ENCODE assay signal across 18 cellular contexts in genomic region chr7:27112361-27112760, GRCh38. TPM values are rescaled to one million over a fixed set of nuclear protein-coding genes. Genes with fewer than 3 reads are reported as not detected.
A peak's percentile ranks its signal among the peaks of the same experiment; 100 is the strongest.
DNase-seq lines count a peak whose midpoint lies in the region; ATAC-seq and TF ChIP-seq lines count a peak whose summit lies in the region.
"Had no signal": no experiment of that assay in that cellular context is flagged by ENCODE, and none has a peak within 500 bp of the region (broad histone marks: within the 10 kb centered on the region; RNA-seq: fewer than 3 reads in every experiment).

No MANE protein-coding gene starts in this region.

- peak overlapping the region; percentile 72 for H3K27ac Mint-ChIP-seq in Calu3 (ENCODE audit: unreplicated experiment)
- H3K27ac Mint-ChIP-seq: activated CD8-positive, alpha-beta memory T cell treated with anti-CD3 and anti-CD28 coated beads, Interleukin-2, amount 10 ng/mL, durations not matched to agents 7 days and 5 days; activated naive CD4-positive, alpha-beta T cell treated with anti-CD3 and anti-CD28 coated beads, Interleukin-2, amount 50 U/mL, for 72 hours; WTC11 had no signal

- no peaks in the 10 kb centered on the region for H3K36me3 ChIP-seq in breast epithelium
- H3K36me3 ChIP-seq in left lung = no peaks in the 10 kb centered on the region
- H3K36me3 ChIP-seq in skeletal muscle satellite cell (ENCODE audit: insufficient read depth, low read length) = peaks cover 11% of the 10 kb centered on the region

- H3K9me3 Mint-ChIP-seq in Calu3 (ENCODE audit: low read depth, unreplicated experiment) = no peaks in the 10 kb centered on the region
- H3K9me3 Mint-ChIP-seq: activated naive CD4-positive, alpha-beta T cell treated with anti-CD3 and anti-CD28 coated beads, Interleukin-2, amount 50 U/mL, for 72 hours; WTC11 had no signal

- H3K9me3 ChIP-seq in breast epithelium = no peaks in the 10 kb centered on the region
- no peaks in the 10 kb centered on the region for H3K9me3 ChIP-seq in left lung
- H3K9me3 ChIP-seq in skeletal muscle satellite cell (replicated peaks; ENCODE audit: low read length) = no peaks in the 10 kb centered on the region

- peaks cover 49% of the 10 kb centered on the region for H3K4me1 Mint-ChIP-seq in Calu3 (ENCODE audit: low read depth, unreplicated experiment)
- H3K4me1 Mint-ChIP-seq: activated CD8-positive, alpha-beta memory T cell treated with anti-CD3 and anti-CD28 coated beads, Interleukin-2, amount 10 ng/mL, durations not matched to agents 7 days and 5 days had no signal

- no peak for TF ChIP-seq POLR2A in breast epithelium (IDR thresholded peaks at IDR 0.05)

- H3K4me3 ChIP-seq in breast epithelium (peak overlapping the region in 2 of 3 donors; percentile 73 to 90), left lung (peak overlapping the region; percentile 32 to 42), skeletal muscle satellite cell (ENCODE audit: low read length) (no peak overlapping the region)
- H3K4me3 ChIP-seq: GM23248 had no signal

- H3K27ac ChIP-seq in breast epithelium (peak overlapping the region; percentile 98 to 100), left lung (peak overlapping the region; percentile 71 to 90)
- H3K27ac ChIP-seq: GM23248 had no signal

- ATAC-seq in left lung = no peak
- ATAC-seq: activated CD8-positive, alpha-beta memory T cell treated with anti-CD3 and anti-CD28 coated beads, Interleukin-2, amount 10 ng/mL, durations not matched to agents 7 days and 5 days; activated naive CD4-positive, alpha-beta T cell treated with anti-CD3 and anti-CD28 coated beads, Interleukin-2, amount 50 U/mL, for 72 hours; WTC11 had no signal

- DNase-seq in Calu3 (no peak), breast epithelium (ENCODE audit: low spot score in 2 of 2) (no peak), left lung (no peak), DMS 273 treated with DMSO at 0.1 percent for 48 hours (lab: John Stamatoyannopoulos, UW) (no peak), NCI-H82 (lab: John Stamatoyannopoulos, UW) (no peak), RPMI8226 (no peak), cerebellar nuclear complex (lab: John Stamatoyannopoulos, UW) (no peak)
- DNase-seq: activated CD8-positive, alpha-beta memory T cell treated with anti-CD3 and anti-CD28 coated beads, Interleukin-2, amount 10 ng/mL, durations not matched to agents 7 days and 5 days; COR-L47; GF-D8; GM23248; MV-4-11; stimulated activated CD4-positive, alpha-beta T cell treated with anti-CD3 and anti-CD28 coated beads, Interleukin-4, amount 100 ng/mL, for 24 hours; SW 1271 had no signal

- peak overlapping the region; percentile 78 for H3K4me3 Mint-ChIP-seq in Calu3 (ENCODE audit: low read depth, unreplicated experiment)
- H3K4me3 Mint-ChIP-seq: activated CD8-positive, alpha-beta memory T cell treated with anti-CD3 and anti-CD28 coated beads, Interleukin-2, amount 10 ng/mL, durations not matched to agents 7 days and 5 days had no signal

- TSS peak; percentile 50 for BruUV-seq in Calu3 (replicated peaks; lab: Mats Ljungman, UMichigan)

- no peaks in the 10 kb centered on the region for H3K27me3 ChIP-seq in breast epithelium
- H3K27me3 ChIP-seq in left lung = peaks cover 4 to 77% of the 10 kb centered on the region in 2 donors
- H3K27me3 ChIP-seq in skeletal muscle satellite cell (ENCODE audit: control insufficient read depth, insufficient read depth, low read length) = no peaks in the 10 kb centered on the region

- intact Hi-C loops in Calu3 (cut with micrococcal nuclease; ENCODE audit: unreplicated experiment) (no loop called here), breast epithelium (cut with DNase I; ENCODE audit: low total_unique reads) (no loop called here), left lung (cut with DNase I) (no loop called here)

- CTCF ChIA-PET in Calu3 (lab: Charles Lee) = interaction anchor here (1.5 kb wide), 1 partner anchor 22 kb away, joined by 3 read pairs; no protein-coding TSS in a partner anchor

- peaks cover 44% of the 10 kb centered on the region for H3K36me3 Mint-ChIP-seq in Calu3 (ENCODE audit: insufficient read depth, unreplicated experiment)
- H3K36me3 Mint-ChIP-seq: activated CD8-positive, alpha-beta memory T cell treated with anti-CD3 and anti-CD28 coated beads, Interleukin-2, amount 10 ng/mL, durations not matched to agents 7 days and 5 days; activated naive CD4-positive, alpha-beta T cell treated with anti-CD3 and anti-CD28 coated beads, Interleukin-2, amount 50 U/mL, for 72 hours; WTC11 had no signal

- H3K27me3 Mint-ChIP-seq in Calu3 (ENCODE audit: unreplicated experiment) = no peaks in the 10 kb centered on the region

- TF ChIP-seq CTCF in Calu3 (IDR thresholded peaks at IDR 0.05; ENCODE audit: unreplicated experiment) = no peak
- TF ChIP-seq CTCF in breast epithelium (IDR thresholded peaks at IDR 0.05) = no peak
- TF ChIP-seq CTCF in left lung (IDR thresholded peaks at IDR 0.05) = no peak

- H3K4me1 ChIP-seq in breast epithelium (no peaks in the 10 kb centered on the region), left lung (peaks cover 0 to 5% of the 10 kb centered on the region in 2 donors), skeletal muscle satellite cell (ENCODE audit: control insufficient read depth, insufficient read depth, low read length) (peaks cover 42% of the 10 kb centered on the region)

- no peak overlapping the region for H3K9ac ChIP-seq in skeletal muscle satellite cell (ENCODE audit: low read depth, low read length)
- H3K9ac ChIP-seq: GM23248 had no signal

- H3K4me2 ChIP-seq in skeletal muscle satellite cell (ENCODE audit: low read length) = peak overlapping the region; percentile 95

RNA-seq across cellular contexts. Expression of gene HOXA2, which starts 9.9 kb away (rescaled TPM):
- total RNA-seq in Calu3 (2022) = 1.9 and 3.2 TPM in 2 replicates
- 1 to 10 TPM in 2 of 3 donors, under 1 TPM in 1; 0.80 to 5.4 (median 1.3) TPM for total RNA-seq in breast epithelium
- total RNA-seq in left lung = 1 to 10 TPM in 1 of 2 donors, under 1 TPM in 1; 0.61 to 1.4 TPM
- 0.25 and 0.87 TPM in 2 replicates for total RNA-seq in skeletal muscle satellite cell (2012; rRNA removed)
- total RNA-seq: activated CD8-positive, alpha-beta memory T cell treated with anti-CD3 and anti-CD28 coated beads, Interleukin-2, amount 10 ng/mL, durations not matched to agents 7 days and 5 days; activated naive CD4-positive, alpha-beta T cell treated with anti-CD3 and anti-CD28 coated beads, Interleukin-2, amount 50 U/mL, for 72 hours; GM23248; WTC11 had no signal

RNA-seq across cellular contexts. Expression of gene HOXA1, which starts 16.6 kb away (rescaled TPM):
- 0.24 and 0.44 TPM in 2 replicates for total RNA-seq in Calu3 (2022)
- under 1 TPM; 0.33 to 0.80 (median 0.44) TPM for total RNA-seq in breast epithelium
- total RNA-seq in left lung = under 1 TPM; 0.50 to 0.60 TPM
- total RNA-seq in skeletal muscle satellite cell (2012; rRNA removed) = 1.0 and 1.3 TPM in 2 replicates
- total RNA-seq: WTC11 had no signal

RNA-seq across cellular contexts. Expression of gene HOXA4, which starts 18.2 kb away (rescaled TPM):
- total RNA-seq in Calu3 (2022) (1.0 and 1.2 TPM in 2 replicates), breast epithelium (1 to 10 TPM in 2 of 3 donors, under 1 TPM in 1; 0.80 to 2.8 (median 2.0) TPM), left lung (1 to 10 TPM; 3.4 to 7.6 TPM)
- under 0.01 and 0.51 TPM in 2 replicates for total RNA-seq in skeletal muscle satellite cell (2012; rRNA removed)
- total RNA-seq: activated CD8-positive, alpha-beta memory T cell treated with anti-CD3 and anti-CD28 coated beads, Interleukin-2, amount 10 ng/mL, durations not matched to agents 7 days and 5 days; mononuclear cell; WTC11 had no signal

RNA-seq across cellular contexts. Expression of gene HOXA5, which starts 31.1 kb away (rescaled TPM):
- total RNA-seq in Calu3 (2022) = 8.3 and 10.6 TPM in 2 replicates
- total RNA-seq in breast epithelium = 10 to 100 TPM; 11.5 to 48.7 (median 22.6) TPM
- total RNA-seq in left lung = 10 to 100 TPM; 16.1 to 21.6 TPM
- total RNA-seq in skeletal muscle satellite cell (2012; rRNA removed) = 5.3 and 9.6 TPM in 2 replicates
- total RNA-seq: activated CD8-positive, alpha-beta memory T cell treated with anti-CD3 and anti-CD28 coated beads, Interleukin-2, amount 10 ng/mL, durations not matched to agents 7 days and 5 days; activated naive CD4-positive, alpha-beta T cell treated with anti-CD3 and anti-CD28 coated beads, Interleukin-2, amount 50 U/mL, for 72 hours; WTC11 had no signal

RNA-seq across cellular contexts. Expression of gene HOXA6, which starts 35.2 kb away (rescaled TPM):
- total RNA-seq in Calu3 (2022) (11.4 and 12.4 TPM in 2 replicates), breast epithelium (10 to 100 TPM in 1 of 3 donors, 1 to 10 TPM in 2; 7.9 to 16.0 (median 9.0) TPM), left lung (1 to 10 TPM; 3.5 to 5.0 TPM)
- 5.6 and 8.7 TPM in 2 replicates for total RNA-seq in skeletal muscle satellite cell (2012; rRNA removed)
- total RNA-seq: activated CD8-positive, alpha-beta memory T cell treated with anti-CD3 and anti-CD28 coated beads, Interleukin-2, amount 10 ng/mL, durations not matched to agents 7 days and 5 days; mononuclear cell; WTC11 had no signal
